In genomic region chr1:245094092-245094491, GRCh38 we compare ENCODE assay signal across 21 cellular contexts.
DNase-seq lines count a peak whose midpoint lies in the region; ATAC-seq and TF ChIP-seq lines count a peak whose summit lies in the region.
"Had no signal": no experiment of that assay in that cellular context is flagged by ENCODE, and none has a peak within 500 bp of the region (broad histone marks: within the 10 kb centered on the region; RNA-seq: fewer than 3 reads in every experiment).

No MANE protein-coding gene starts in this region.

- no peak overlapping the region for H4K91ac ChIP-seq in IMR-90 (ENCODE audit: insufficient read depth, low read depth, low read length)

- no peaks in the 10 kb centered on the region for H3K36me3 Mint-ChIP-seq in type B pancreatic cell
- H3K36me3 Mint-ChIP-seq: CD8-positive, alpha-beta memory T cell had no signal

- H2BK15ac ChIP-seq in IMR-90 (ENCODE audit: low read depth, low read length) (0 out of 3 replicates have a peak overlapping the region, but pooled peaks have one; percentile 8), mesendoderm (replicated peaks; ENCODE audit: low read depth) (no peak overlapping the region)

- in situ Hi-C loops in IMR-90 (cut with MboI; ENCODE audit: low sequenced_read_pairs), result no loop called here

- H3K18ac ChIP-seq in IMR-90 (ENCODE audit: low read depth, low read length) (no peak overlapping the region), mesendoderm (ENCODE audit: low read length) (no peak overlapping the region)

- ATAC-seq in heart left ventricle, result no peak
- no peak for ATAC-seq in IMR-90 (ENCODE audit: low read depth)
- ATAC-seq in GM18909 (IDR thresholded peaks at IDR 0.05; ENCODE audit: poor library complexity, unreplicated experiment), result no peak
- no peak for ATAC-seq in HG03354 (IDR thresholded peaks at IDR 0.05; ENCODE audit: poor library complexity, severe bottlenecking, unreplicated experiment)
- ATAC-seq: A549, GM23338, HCT116 had no signal

- TF ChIP-seq POLR2A in heart left ventricle (IDR thresholded peaks at IDR 0.05) (no peak), IMR-90 (IDR thresholded peaks at IDR 0.05; ENCODE audit: low read depth, low read length) (no peak)

- no peak overlapping the region for H2AK5ac ChIP-seq in IMR-90 (ENCODE audit: low read depth, low read length)
- H2AK5ac ChIP-seq in mesendoderm (ENCODE audit: low read length), result no peak overlapping the region

- H4K5ac ChIP-seq in IMR-90 (ENCODE audit: low read depth, low read length) (no peak overlapping the region), mesendoderm (ENCODE audit: low read length) (no peak overlapping the region)

- H3K23ac ChIP-seq in IMR-90 (ENCODE audit: low read depth, low read length), result no peak overlapping the region
- no peak overlapping the region for H3K23ac ChIP-seq in mesendoderm (ENCODE audit: low read length)

- no peak overlapping the region for H3K4me3 Mint-ChIP-seq in type B pancreatic cell
- H3K4me3 Mint-ChIP-seq: CD14-positive monocyte; CD4-positive, alpha-beta T cell; CD8-positive, alpha-beta memory T cell; GM23338; H9 had no signal

- H3K36me3 ChIP-seq in cardiac muscle cell (no peaks in the 10 kb centered on the region), heart left ventricle (peaks cover 0 to 13% (median 0%) of the 10 kb centered on the region in 9 donors), IMR-90 (ENCODE audit: control insufficient read depth, insufficient read depth, low read length) (no peaks in the 10 kb centered on the region), mesendoderm (ENCODE audit: control insufficient read depth, insufficient read depth, low read length) (no peaks in the 10 kb centered on the region)
- H3K36me3 ChIP-seq: BE2C had no signal

- H2BK5ac ChIP-seq in IMR-90 (ENCODE audit: low read depth, low read length, poor library complexity, severe bottlenecking) (no peak overlapping the region), mesendoderm (ENCODE audit: low read length) (no peak overlapping the region)

- TF ChIP-seq CTCF in cardiac muscle cell (IDR thresholded peaks at IDR 0.05; ENCODE audit: low read depth, low read length), result no peak
- no peak for TF ChIP-seq CTCF in heart left ventricle (IDR thresholded peaks at IDR 0.05)
- no peak for TF ChIP-seq CTCF in IMR-90 (conservative IDR thresholded peaks at IDR 0.05; ENCODE audit: low read depth, low read length)
- no peak for TF ChIP-seq CTCF in type B pancreatic cell (conservative IDR thresholded peaks at IDR 0.05)

- WGBS in heart left ventricle, 4 donors, result 92 to 94% (median 93%) methylated on average over 10 of the region's 10 CpGs
- WGBS in IMR-90 (ENCODE audit: extremely low coverage in 2 of 2, insufficient read length in 1 of 2), 2 experiments, result 93% methylated on average over 2 of the region's 10 CpGs; no CpG with 5 or more reads in 1 of the 2 experiments
- no CpG with 5 or more reads among the region's 10 CpGs for WGBS in mesendoderm (ENCODE audit: extremely low coverage, insufficient coverage, low lambda C conversion rate)

- no peak overlapping the region for H3K4me2 ChIP-seq in IMR-90 (ENCODE audit: low read depth, low read length)
- H3K4me2 ChIP-seq in mesendoderm (ENCODE audit: low read length), result no peak overlapping the region
- H3K4me2 ChIP-seq: A549; BLaER1 treated with 17β-estradiol and CSF1 and Interleukin-3, amounts not matched to agents 10 nM and 100 nM; GM23338 had no signal

- no TSS peak for BruUV-seq in IMR-90 (replicated peaks; lab: Mats Ljungman, UMichigan)

- no peak overlapping the region for H3K14ac ChIP-seq in IMR-90 (replicated peaks; ENCODE audit: low read depth, low read length)

- H3K56ac ChIP-seq in IMR-90 (ENCODE audit: extremely low read depth, insufficient read depth, low read length) (no peak overlapping the region), mesendoderm (ENCODE audit: low read length) (no peak overlapping the region)

- peaks cover 8% of the 10 kb centered on the region for H3K9me3 Mint-ChIP-seq in type B pancreatic cell
- H3K9me3 Mint-ChIP-seq: CD14-positive monocyte; CD4-positive, alpha-beta T cell; GM23338; H9 had no signal

- H3K79me2 ChIP-seq in mesendoderm (ENCODE audit: control insufficient read depth, insufficient read depth, low read length), result no peaks in the 10 kb centered on the region

- H2AK9ac ChIP-seq in IMR-90 (replicated peaks; ENCODE audit: low read depth, low read length, poor library complexity), result no peak overlapping the region

- POLR2A ChIA-PET in IMR-90 (lab: Charles Lee; ENCODE audit: unreplicated experiment), result no interaction called here

- H3K4ac ChIP-seq in IMR-90 (ENCODE audit: low read depth, low read length), result no peak overlapping the region; the same call in 1 of the 2 replicates
- H3K4ac ChIP-seq in mesendoderm (ENCODE audit: low read depth, low read length), result no peak overlapping the region

- no peaks in the 10 kb centered on the region for H3K27me3 Mint-ChIP-seq in type B pancreatic cell
- H3K27me3 Mint-ChIP-seq: CD4-positive, alpha-beta T cell; CD8-positive, alpha-beta memory T cell had no signal

- H3K9me3 ChIP-seq in cardiac muscle cell (ENCODE audit: low read depth), result no peaks in the 10 kb centered on the region
- H3K9me3 ChIP-seq in heart left ventricle, result no peaks in the 10 kb centered on the region
- no peaks in the 10 kb centered on the region for H3K9me3 ChIP-seq in IMR-90 (ENCODE audit: control insufficient read depth, insufficient read depth, low read length)
- H3K9me3 ChIP-seq: A549; BE2C; BLaER1 treated with 17β-estradiol and CSF1 and Interleukin-3, amounts not matched to agents 10 nM and 100 nM had no signal

- H2AFZ ChIP-seq in IMR-90 (replicated peaks; ENCODE audit: low read length, poor library complexity), result no peak overlapping the region
- H2AFZ ChIP-seq: GM23338 had no signal

- intact Hi-C loops in heart left ventricle (cut with DNase I) (no loop called here), IMR-90 (cut with micrococcal nuclease) (no loop called here)

- peaks cover 12% of the 10 kb centered on the region for H3K4me1 Mint-ChIP-seq in type B pancreatic cell (ENCODE audit: unreplicated experiment)
- H3K4me1 Mint-ChIP-seq: CD8-positive, alpha-beta memory T cell; GM23338 had no signal

- H3K9ac ChIP-seq in IMR-90 (ENCODE audit: low read depth, low read length), result no peak overlapping the region
- H3K9ac ChIP-seq in mesendoderm (ENCODE audit: low read length), result no peak overlapping the region
- H3K9ac ChIP-seq: BLaER1 treated with 17β-estradiol and CSF1 and Interleukin-3, amounts not matched to agents 10 nM and 100 nM had no signal

- H3K9me1 ChIP-seq in IMR-90 (ENCODE audit: insufficient read depth, low read length), result peaks cover 6% of the 10 kb centered on the region

- H3K4me3 ChIP-seq in cardiac muscle cell, result no peak overlapping the region
- H3K4me3 ChIP-seq in heart left ventricle, result no peak overlapping the region
- H3K4me3 ChIP-seq in IMR-90 (ENCODE audit: insufficient read depth, low read depth, low read length), result no peak overlapping the region
- no peak overlapping the region for H3K4me3 ChIP-seq in mesendoderm (ENCODE audit: low read length)
- H3K4me3 ChIP-seq: A549; BLaER1 treated with 17β-estradiol and CSF1 and Interleukin-3, amounts not matched to agents 10 nM and 100 nM; GM23338 had no signal

- no peak for TF ChIP-seq RAD21 in IMR-90 (IDR thresholded peaks at IDR 0.05; ENCODE audit: low read length)

- dilution Hi-C loops in IMR-90 (cut with HindIII; ENCODE audit: low sequenced_read_pairs, unreplicated experiment), result no loop called here

- H3K79me1 ChIP-seq in IMR-90 (ENCODE audit: low read depth in 1 of 2, low read length in 2 of 2) (peaks cover 0 to 5% of the 10 kb centered on the region in 2 experiments; a peak in 2 of 4 replicates), mesendoderm (ENCODE audit: low read length) (no peaks in the 10 kb centered on the region)

- H2BK120ac ChIP-seq in IMR-90 (ENCODE audit: low read depth, low read length) (no peak overlapping the region), mesendoderm (ENCODE audit: low read depth, low read length) (no peak overlapping the region)

- no peaks in the 10 kb centered on the region for H4K20me1 ChIP-seq in IMR-90 (ENCODE audit: insufficient read depth, low read length)
- H4K20me1 ChIP-seq: BLaER1 treated with 17β-estradiol and CSF1 and Interleukin-3, amounts not matched to agents 10 nM and 100 nM had no signal

- H2BK20ac ChIP-seq in IMR-90 (ENCODE audit: low read depth, low read length), result no peak overlapping the region

- CTCF ChIA-PET in IMR-90 (lab: Yijun Ruan, JAX), result no interaction called here

- no peak overlapping the region for H3K27ac Mint-ChIP-seq in type B pancreatic cell
- H3K27ac Mint-ChIP-seq: CD14-positive monocyte; CD4-positive, alpha-beta T cell; CD8-positive, alpha-beta memory T cell; GM23338 had no signal

- H3K4me1 ChIP-seq in cardiac muscle cell (ENCODE audit: low read depth) (no peaks in the 10 kb centered on the region), heart left ventricle (peaks cover 0 to 3% (median 0%) of the 10 kb centered on the region in 12 donors), IMR-90 (ENCODE audit: control insufficient read depth, insufficient read depth, low read length) (peaks cover 16% of the 10 kb centered on the region), mesendoderm (ENCODE audit: control insufficient read depth, low read depth, low read length) (peaks cover 7% of the 10 kb centered on the region)

- H3K27ac ChIP-seq in cardiac muscle cell, result peak overlapping the region; percentile 13
- H3K27ac ChIP-seq in heart left ventricle, result no peak overlapping the region
- H3K27ac ChIP-seq in IMR-90 (ENCODE audit: insufficient read depth, low read length), result no peak overlapping the region
- peak overlapping the region; percentile 26 for H3K27ac ChIP-seq in mesendoderm (ENCODE audit: low read depth, low read length)
- H3K27ac ChIP-seq: A549; BLaER1 treated with 17β-estradiol and CSF1 and Interleukin-3, amounts not matched to agents 10 nM and 100 nM had no signal

- H3K27me3 ChIP-seq in cardiac muscle cell, result no peaks in the 10 kb centered on the region
- H3K27me3 ChIP-seq in heart left ventricle, result no peaks in the 10 kb centered on the region
- H3K27me3 ChIP-seq in IMR-90 (ENCODE audit: control insufficient read depth, insufficient read depth, low read length), result no peaks in the 10 kb centered on the region
- no peaks in the 10 kb centered on the region for H3K27me3 ChIP-seq in mesendoderm (ENCODE audit: insufficient read depth, low read length, poor library complexity)
- H3K27me3 ChIP-seq: BE2C; BLaER1 treated with 17β-estradiol and CSF1 and Interleukin-3, amounts not matched to agents 10 nM and 100 nM had no signal

- H4K8ac ChIP-seq in IMR-90 (ENCODE audit: low read depth in 2 of 2, low read length in 2 of 2) (no peak overlapping the region), mesendoderm (ENCODE audit: low read depth, low read length) (no peak overlapping the region)

- no peak for DNase-seq in cardiac muscle cell (ENCODE audit: low read depth in 1 of 2, low spot score in 1 of 2)
- DNase-seq in heart left ventricle, result no peak
- DNase-seq in IMR-90, result no peak
- DNase-seq in mesendoderm, result peak; percentile 70
- DNase-seq in type B pancreatic cell (ENCODE audit: extremely low spot score, unreplicated experiment), result peak; percentile 3
- DNase-seq: 8988T; ACHN; AML-193; BE2C; CD4-positive, alpha-beta T cell; CD8-positive, alpha-beta memory T cell; DMS 273 treated with DMSO at 0.1 percent for 48 hours; DMS79; H9 had no signal

TF ChIP-seq in IMR-90, 13 proteins besides CTCF, POLR2A, EP300 and RAD21 (continues in another document):
- no peak for TF ChIP-seq MAFK (IDR thresholded peaks at IDR 0.05; ENCODE audit: low read depth, low read length)
- no peak for TF ChIP-seq FOS (IDR thresholded peaks at IDR 0.05; ENCODE audit: low read depth, low read length)

Comparison
In these comparisons a context has a peak if more than half of its experiments do, and no peak if none do; other contexts are left out.
1. H3K27ac ChIP-seq: peak in cardiac muscle cell (single experiment) and mesendoderm (single experiment); none in heart left ventricle (0 of 12) and IMR-90 (single experiment).
2. DNase-seq: peak in mesendoderm (single experiment) and type B pancreatic cell (single experiment); none in cardiac muscle cell (0 of 2), heart left ventricle (0 of 5) and IMR-90 (single experiment).